In genomic region chr17:75642221-75643032, GRCh38 we compare ENCODE assay signal across 1 cellular context.
TF ChIP-seq lines count a peak whose summit lies in the region.

No MANE protein-coding gene starts in this region.

TF ChIP-seq in WTC11, 78 proteins besides CTCF, POLR2A, EP300 and RAD21 (continued from another document):
- no peak for TF ChIP-seq SOX15 (CRISPR knock-in tag; IDR thresholded peaks at IDR 0.05)
- no peak for TF ChIP-seq ZMAT4 (CRISPR knock-in tag; IDR thresholded peaks at IDR 0.05)
- no peak for TF ChIP-seq ZNF425 (CRISPR knock-in tag; conservative IDR thresholded peaks at IDR 0.05)
- TF ChIP-seq NR2C2 (CRISPR knock-in tag; IDR thresholded peaks at IDR 0.05) = no peak
- TF ChIP-seq TCF7 (CRISPR knock-in tag; IDR thresholded peaks at IDR 0.05; ENCODE audit: low read depth) = no peak
- TF ChIP-seq CDX4 (CRISPR knock-in tag; IDR thresholded peaks at IDR 0.05; ENCODE audit: borderline replicate concordance) = no peak
- TF ChIP-seq FOXP1 (CRISPR knock-in tag; IDR thresholded peaks at IDR 0.05; ENCODE audit: borderline replicate concordance) = no peak
- no peak for TF ChIP-seq IRF2 (CRISPR knock-in tag; IDR thresholded peaks at IDR 0.05; ENCODE audit: borderline replicate concordance, low read depth)
- no peak for TF ChIP-seq ESRRA (CRISPR knock-in tag; IDR thresholded peaks at IDR 0.05; ENCODE audit: borderline replicate concordance)
- TF ChIP-seq ATF1 (CRISPR knock-in tag; IDR thresholded peaks at IDR 0.05) = no peak
- TF ChIP-seq FOXP4 (CRISPR knock-in tag; IDR thresholded peaks at IDR 0.05) = no peak
- TF ChIP-seq ETV6 (CRISPR knock-in tag; IDR thresholded peaks at IDR 0.05) = no peak
- no peak for TF ChIP-seq ATF6 (CRISPR knock-in tag; IDR thresholded peaks at IDR 0.05)
